Comparison of ENCODE assay signal across 23 cellular contexts in the genomic region with DNA sequence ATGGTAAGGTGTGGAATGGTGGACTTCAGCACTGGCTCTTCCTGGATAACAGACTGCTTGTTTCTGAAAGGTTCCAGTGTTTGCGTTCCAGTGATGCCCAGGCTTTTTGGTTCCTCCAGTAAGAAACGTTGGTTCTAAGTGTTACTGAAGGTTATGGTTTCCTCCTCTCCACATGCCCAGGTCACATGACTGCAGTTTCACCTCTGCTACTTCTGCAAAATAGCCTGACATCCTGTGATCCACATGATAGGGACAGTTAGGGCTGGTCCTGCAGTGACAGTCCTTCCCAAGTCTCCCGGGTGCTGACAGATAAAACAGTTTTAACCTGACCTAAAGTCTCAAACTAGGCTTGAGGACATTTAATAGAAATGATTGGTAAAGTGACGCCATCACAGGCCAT.
"Had no signal": no experiment of that assay in that cellular context is flagged by ENCODE, and none has a peak within 500 bp of the region (broad histone marks: within the 10 kb centered on the region; RNA-seq: fewer than 3 reads in every experiment).

No MANE protein-coding gene starts in this region.

- H3K9me3 ChIP-seq: esophagus squamous epithelium, gastroesophageal sphincter, ovary, psoas muscle, right atrium auricular region, spleen, thyroid gland had no signal

- H3K27ac ChIP-seq: esophagus squamous epithelium, gastroesophageal sphincter, ovary, psoas muscle, right atrium auricular region, VCaP had no signal

- H3K27me3 ChIP-seq: esophagus squamous epithelium, ovary, right atrium auricular region, spleen, thyroid gland had no signal

- H3K4me1 ChIP-seq: esophagus squamous epithelium, gastroesophageal sphincter, psoas muscle, right atrium auricular region had no signal

- DNase-seq: activated CD4-positive, alpha-beta T cell treated with anti-CD3 and anti-CD28 coated beads, Interleukin-2, amount 50 U/mL, for 1 hour; activated CD4-positive, CD25-positive, alpha-beta regulatory T cell treated with anti-CD3 and anti-CD28 coated beads, Interleukin-2, amount 50 U/mL, for 72 hours; activated CD8-positive, alpha-beta T cell treated with anti-CD3 and anti-CD28 coated beads, Interleukin-2, amount 10 ng/mL, durations not matched to agents 7 days and 5 days; activated gamma-delta T cell; activated naive CD4-positive, alpha-beta T cell treated with anti-CD3 and anti-CD28 coated beads, Interleukin-2, amount 50 U/mL, for 16 hours; activated naive CD8-positive, alpha-beta T cell treated with anti-CD3 and anti-CD28 coated beads, Interleukin-2, amount 50 U/mL, for 24 hours; cortex of kidney; endodermal cell; esophagus squamous epithelium; left ventricle myocardium superior; mammary epithelial cell; midbrain; ovary; psoas muscle; stimulated activated CD4-positive, alpha-beta T cell treated with anti-CD3 and anti-CD28 coated beads, Interleukin-4, amount 100 ng/mL, for 1 hour; stimulated activated naive CD8-positive, alpha-beta T cell treated with anti-CD3 and anti-CD28 coated beads, Interleukin-15, Interleukin-2, amounts not matched to agents 100 U/mL and 50 U/mL, for 24 hours; T-helper 9 cell had no signal

- ATAC-seq: activated CD8-positive, alpha-beta T cell treated with anti-CD3 and anti-CD28 coated beads, Interleukin-2, amount 10 ng/mL, durations not matched to agents 7 days and 5 days; activated naive CD8-positive, alpha-beta T cell treated with anti-CD3 and anti-CD28 coated beads, Interleukin-2, amount 50 U/mL, for 24 hours; gastroesophageal sphincter; left ventricle myocardium superior; natural killer cell treated with Interleukin-12 subunit alpha and Interleukin-12 subunit beta and Interleukin-15 and Interleukin-18, amount 100 ng/mL, for 72 hours; psoas muscle; stimulated activated naive CD8-positive, alpha-beta T cell treated with anti-CD3 and anti-CD28 coated beads, Interleukin-15, Interleukin-2, amounts not matched to agents 100 U/mL and 50 U/mL, for 24 hours had no signal

- H3K4me3 ChIP-seq: esophagus squamous epithelium, gastroesophageal sphincter, ovary, psoas muscle, right atrium auricular region, spleen, thyroid gland had no signal

- H3K36me3 ChIP-seq: esophagus squamous epithelium, gastroesophageal sphincter, ovary, right atrium auricular region, spleen, thyroid gland had no signal
